Comparison of ENCODE assay signal across 1 cellular context in the genomic region with DNA sequence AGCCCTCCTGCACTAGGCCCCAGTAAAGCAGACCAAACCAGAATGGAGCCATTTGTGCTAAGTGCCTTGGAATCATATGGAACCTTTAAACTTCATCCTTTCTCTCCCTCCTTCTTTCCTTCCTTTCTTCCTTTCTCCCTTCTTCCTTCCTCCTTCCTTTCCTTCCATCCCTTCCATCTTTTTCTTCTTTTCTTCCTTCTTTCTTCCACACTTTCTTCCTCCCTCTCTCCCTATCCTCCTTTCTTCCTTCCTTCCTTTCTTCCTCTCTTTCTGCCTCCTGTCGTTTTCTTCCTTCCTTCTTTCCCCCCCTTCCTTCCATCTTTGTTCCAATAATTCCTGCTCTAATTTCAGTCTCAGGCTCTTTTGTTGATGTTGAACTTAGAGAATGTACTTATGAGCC.
TF ChIP-seq lines count a peak whose summit lies in the region.

No MANE protein-coding gene starts in this region.

TF ChIP-seq in HepG2, 621 proteins besides CTCF, POLR2A, EP300 and RAD21 (continues in another document):
- TF ChIP-seq, protein P1, sequence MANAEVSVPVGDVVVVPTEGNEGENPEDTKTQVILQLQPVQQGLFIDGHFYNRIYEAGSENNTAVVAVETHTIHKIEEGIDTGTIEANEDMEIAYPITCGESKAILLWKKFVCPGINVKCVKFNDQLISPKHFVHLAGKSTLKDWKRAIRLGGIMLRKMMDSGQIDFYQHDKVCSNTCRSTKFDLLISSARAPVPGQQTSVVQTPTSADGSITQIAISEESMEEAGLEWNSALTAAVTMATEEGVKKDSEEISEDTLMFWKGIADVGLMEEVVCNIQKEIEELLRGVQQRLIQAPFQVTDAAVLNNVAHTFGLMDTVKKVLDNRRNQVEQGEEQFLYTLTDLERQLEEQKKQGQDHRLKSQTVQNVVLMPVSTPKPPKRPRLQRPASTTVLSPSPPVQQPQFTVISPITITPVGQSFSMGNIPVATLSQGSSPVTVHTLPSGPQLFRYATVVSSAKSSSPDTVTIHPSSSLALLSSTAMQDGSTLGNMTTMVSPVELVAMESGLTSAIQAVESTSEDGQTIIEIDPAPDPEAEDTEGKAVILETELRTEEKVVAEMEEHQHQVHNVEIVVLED (CRISPR knock-in tag; IDR thresholded peaks at IDR 0.05; ENCODE audit: borderline replicate concordance), result no peak
- TF ChIP-seq ZGPAT (CRISPR knock-in tag; IDR thresholded peaks at IDR 0.05) (no peak), ZNF512 (CRISPR knock-in tag; IDR thresholded peaks at IDR 0.05) (peak; percentile 95), FOXK2 (IDR thresholded peaks at IDR 0.05) (0 out of 2 replicates have a peak, but pooled peaks have one; percentile 24), ZNF282 (IDR thresholded peaks at IDR 0.05; ENCODE audit: partially characterized antibody) (peak; percentile 36), PLRG1 (conservative IDR thresholded peaks at IDR 0.05) (peak; percentile 83; the same call in 1 of the 2 replicates), AHDC1 (CRISPR knock-in tag; IDR thresholded peaks at IDR 0.05; ENCODE audit: borderline replicate concordance) (no peak), ZFP62 (CRISPR knock-in tag; IDR thresholded peaks at IDR 0.05) (no peak), IRX3 (CRISPR knock-in tag; IDR thresholded peaks at IDR 0.05; ENCODE audit: borderline replicate concordance, low read depth) (no peak), ZSCAN12 (CRISPR knock-in tag; IDR thresholded peaks at IDR 0.05) (no peak), ZNF563 (CRISPR knock-in tag; IDR thresholded peaks at IDR 0.05) (no peak), RFXAP (CRISPR knock-in tag; IDR thresholded peaks at IDR 0.05; ENCODE audit: borderline replicate concordance) (no peak), ZNF558 (CRISPR knock-in tag; IDR thresholded peaks at IDR 0.05; ENCODE audit: borderline replicate concordance) (no peak), ZBTB42 (CRISPR knock-in tag; IDR thresholded peaks at IDR 0.05) (no peak), MXI1 (IDR thresholded peaks at IDR 0.05; ENCODE audit: borderline replicate concordance, low read depth, low read length) (no peak), ZFP82 (CRISPR knock-in tag; IDR thresholded peaks at IDR 0.05; ENCODE audit: borderline replicate concordance) (no peak), ZMYM3 (CRISPR knock-in tag; IDR thresholded peaks at IDR 0.05) (no peak), ZNF597 (CRISPR knock-in tag; IDR thresholded peaks at IDR 0.05) (no peak), ZMYM4 (CRISPR knock-in tag; IDR thresholded peaks at IDR 0.05) (no peak), ZMYM2 (CRISPR knock-in tag; IDR thresholded peaks at IDR 0.05) (no peak), TSC22D2 (CRISPR knock-in tag; IDR thresholded peaks at IDR 0.05; ENCODE audit: borderline replicate concordance) (no peak)
- TF ChIP-seq, protein P2, sequence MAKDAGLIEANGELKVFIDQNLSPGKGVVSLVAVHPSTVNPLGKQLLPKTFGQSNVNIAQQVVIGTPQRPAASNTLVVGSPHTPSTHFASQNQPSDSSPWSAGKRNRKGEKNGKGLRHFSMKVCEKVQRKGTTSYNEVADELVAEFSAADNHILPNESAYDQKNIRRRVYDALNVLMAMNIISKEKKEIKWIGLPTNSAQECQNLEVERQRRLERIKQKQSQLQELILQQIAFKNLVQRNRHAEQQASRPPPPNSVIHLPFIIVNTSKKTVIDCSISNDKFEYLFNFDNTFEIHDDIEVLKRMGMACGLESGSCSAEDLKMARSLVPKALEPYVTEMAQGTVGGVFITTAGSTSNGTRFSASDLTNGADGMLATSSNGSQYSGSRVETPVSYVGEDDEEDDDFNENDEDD (CRISPR knock-in tag; IDR thresholded peaks at IDR 0.05; ENCODE audit: borderline replicate concordance), result no peak
- TF ChIP-seq, protein P3, sequence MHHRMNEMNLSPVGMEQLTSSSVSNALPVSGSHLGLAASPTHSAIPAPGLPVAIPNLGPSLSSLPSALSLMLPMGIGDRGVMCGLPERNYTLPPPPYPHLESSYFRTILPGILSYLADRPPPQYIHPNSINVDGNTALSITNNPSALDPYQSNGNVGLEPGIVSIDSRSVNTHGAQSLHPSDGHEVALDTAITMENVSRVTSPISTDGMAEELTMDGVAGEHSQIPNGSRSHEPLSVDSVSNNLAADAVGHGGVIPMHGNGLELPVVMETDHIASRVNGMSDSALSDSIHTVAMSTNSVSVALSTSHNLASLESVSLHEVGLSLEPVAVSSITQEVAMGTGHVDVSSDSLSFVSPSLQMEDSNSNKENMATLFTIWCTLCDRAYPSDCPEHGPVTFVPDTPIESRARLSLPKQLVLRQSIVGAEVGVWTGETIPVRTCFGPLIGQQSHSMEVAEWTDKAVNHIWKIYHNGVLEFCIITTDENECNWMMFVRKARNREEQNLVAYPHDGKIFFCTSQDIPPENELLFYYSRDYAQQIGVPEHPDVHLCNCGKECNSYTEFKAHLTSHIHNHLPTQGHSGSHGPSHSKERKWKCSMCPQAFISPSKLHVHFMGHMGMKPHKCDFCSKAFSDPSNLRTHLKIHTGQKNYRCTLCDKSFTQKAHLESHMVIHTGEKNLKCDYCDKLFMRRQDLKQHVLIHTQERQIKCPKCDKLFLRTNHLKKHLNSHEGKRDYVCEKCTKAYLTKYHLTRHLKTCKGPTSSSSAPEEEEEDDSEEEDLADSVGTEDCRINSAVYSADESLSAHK (CRISPR knock-in tag; IDR thresholded peaks at IDR 0.05; ENCODE audit: borderline replicate concordance), result no peak
- TF ChIP-seq, protein P4, sequence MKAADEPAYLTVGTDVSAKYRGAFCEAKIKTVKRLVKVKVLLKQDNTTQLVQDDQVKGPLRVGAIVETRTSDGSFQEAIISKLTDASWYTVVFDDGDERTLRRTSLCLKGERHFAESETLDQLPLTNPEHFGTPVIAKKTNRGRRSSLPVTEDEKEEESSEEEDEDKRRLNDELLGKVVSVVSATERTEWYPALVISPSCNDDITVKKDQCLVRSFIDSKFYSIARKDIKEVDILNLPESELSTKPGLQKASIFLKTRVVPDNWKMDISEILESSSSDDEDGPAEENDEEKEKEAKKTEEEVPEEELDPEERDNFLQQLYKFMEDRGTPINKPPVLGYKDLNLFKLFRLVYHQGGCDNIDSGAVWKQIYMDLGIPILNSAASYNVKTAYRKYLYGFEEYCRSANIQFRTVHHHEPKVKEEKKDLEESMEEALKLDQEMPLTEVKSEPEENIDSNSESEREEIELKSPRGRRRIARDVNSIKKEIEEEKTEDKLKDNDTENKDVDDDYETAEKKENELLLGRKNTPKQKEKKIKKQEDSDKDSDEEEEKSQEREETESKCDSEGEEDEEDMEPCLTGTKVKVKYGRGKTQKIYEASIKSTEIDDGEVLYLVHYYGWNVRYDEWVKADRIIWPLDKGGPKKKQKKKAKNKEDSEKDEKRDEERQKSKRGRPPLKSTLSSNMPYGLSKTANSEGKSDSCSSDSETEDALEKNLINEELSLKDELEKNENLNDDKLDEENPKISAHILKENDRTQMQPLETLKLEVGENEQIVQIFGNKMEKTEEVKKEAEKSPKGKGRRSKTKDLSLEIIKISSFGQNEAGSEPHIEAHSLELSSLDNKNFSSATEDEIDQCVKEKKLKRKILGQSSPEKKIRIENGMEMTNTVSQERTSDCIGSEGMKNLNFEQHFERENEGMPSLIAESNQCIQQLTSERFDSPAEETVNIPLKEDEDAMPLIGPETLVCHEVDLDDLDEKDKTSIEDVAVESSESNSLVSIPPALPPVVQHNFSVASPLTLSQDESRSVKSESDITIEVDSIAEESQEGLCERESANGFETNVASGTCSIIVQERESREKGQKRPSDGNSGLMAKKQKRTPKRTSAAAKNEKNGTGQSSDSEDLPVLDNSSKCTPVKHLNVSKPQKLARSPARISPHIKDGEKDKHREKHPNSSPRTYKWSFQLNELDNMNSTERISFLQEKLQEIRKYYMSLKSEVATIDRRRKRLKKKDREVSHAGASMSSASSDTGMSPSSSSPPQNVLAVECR (CRISPR knock-in tag; IDR thresholded peaks at IDR 0.05; ENCODE audit: borderline replicate concordance), result no peak
